ENCODE assay signal across 8 cellular contexts in genomic region chr16:85321856-85322271, GRCh38.
DNase-seq lines count a peak whose midpoint lies in the region; ATAC-seq, FAIRE-seq and TF ChIP-seq lines count a peak whose summit lies in the region.
"Had no signal": no experiment of that assay in that cellular context is flagged by ENCODE, and none has a peak within 500 bp of the region (broad histone marks: within the 10 kb centered on the region; RNA-seq: fewer than 3 reads in every experiment).

No MANE protein-coding gene starts in this region.

- H3K9ac ChIP-seq in endothelial cell of umbilical vein (replicated peaks; ENCODE audit: extremely low read depth, insufficient read depth, low read length) = no peak overlapping the region
- H3K9ac ChIP-seq in mesendoderm (ENCODE audit: low read length) = peak overlapping the region; percentile 13

- BruUV-seq in endothelial cell of umbilical vein (replicated peaks; lab: Mats Ljungman, UMichigan) = no TSS peak

- no peak for TF ChIP-seq POLR2A in endothelial cell of umbilical vein (IDR thresholded peaks at IDR 0.05; ENCODE audit: low read depth, low read length)

- no peak overlapping the region for H4K8ac ChIP-seq in mesendoderm (ENCODE audit: low read depth, low read length)

- H3K4me1 ChIP-seq in endothelial cell of umbilical vein (ENCODE audit: control insufficient read depth, extremely low read depth, insufficient read depth, low read length) = peaks cover 10% of the 10 kb centered on the region
- peaks cover 5% of the 10 kb centered on the region for H3K4me1 ChIP-seq in mesendoderm (ENCODE audit: control insufficient read depth, low read depth, low read length)

- H2BK5ac ChIP-seq in mesendoderm (ENCODE audit: low read length) = no peak overlapping the region

- peak; percentile 75 for DNase-seq in endothelial cell of umbilical vein (ENCODE audit: low read depth, low spot score)
- DNase-seq in mesendoderm = no peak
- DNase-seq in ureter (ENCODE audit: low spot score) = peak; percentile 94
- no peak for DNase-seq in activated naive CD4-positive, alpha-beta T cell treated with Interleukin-2 at 50 U/mL for 16 hours
- DNase-seq: NK-92 treated with Interleukin-12 subunit alpha and Interleukin-12 subunit beta, amount 100 ng/mL, for 24 hours had no signal

- dilution Hi-C loops in endothelial cell of umbilical vein (cut with MboI; ENCODE audit: extremely low pct_ligation_motif_present, low sequenced_read_pairs) = no loop called here

- H3K18ac ChIP-seq in mesendoderm (ENCODE audit: low read length) = peak overlapping the region; percentile 44

- H3K27me3 ChIP-seq in endothelial cell of umbilical vein (ENCODE audit: control insufficient read depth in 2 of 2, insufficient read depth in 2 of 2, low read length in 2 of 2) = no peaks in the 10 kb centered on the region
- H3K27me3 ChIP-seq in mesendoderm (ENCODE audit: insufficient read depth, low read length, poor library complexity) = no peaks in the 10 kb centered on the region

- no peaks in the 10 kb centered on the region for H3K9me3 ChIP-seq in endothelial cell of umbilical vein (replicated peaks; ENCODE audit: control insufficient read depth, insufficient read depth, low read length)

- no peak for TF ChIP-seq CTCF in endothelial cell of umbilical vein (IDR thresholded peaks at IDR 0.05; ENCODE audit: extremely low read depth in 1 of 2, insufficient read depth in 1 of 2, low read depth in 1 of 2, low read length in 2 of 2)

- H3K4me3 ChIP-seq in endothelial cell of umbilical vein (replicated peaks in 1 of 3; ENCODE audit: insufficient read depth in 1 of 3, low read depth in 1 of 3, low read length in 3 of 3) (no peak overlapping the region), mesendoderm (ENCODE audit: low read length) (no peak overlapping the region)

- H3K36me3 ChIP-seq in endothelial cell of umbilical vein (ENCODE audit: control insufficient read depth in 2 of 2, extremely low read depth in 1 of 2, insufficient read depth in 2 of 2, low read length in 2 of 2) (no peaks in the 10 kb centered on the region), mesendoderm (ENCODE audit: control insufficient read depth, insufficient read depth, low read length) (no peaks in the 10 kb centered on the region)

- ATAC-seq in GM21367 (IDR thresholded peaks at IDR 0.05; ENCODE audit: unreplicated experiment) (no peak), GM21360 (IDR thresholded peaks at IDR 0.05; ENCODE audit: unreplicated experiment) (no peak)

- H3K9me1 ChIP-seq in endothelial cell of umbilical vein (replicated peaks; ENCODE audit: control insufficient read depth, extremely low read depth, insufficient read depth, low read length) = no peaks in the 10 kb centered on the region

- no peaks in the 10 kb centered on the region for H4K20me1 ChIP-seq in endothelial cell of umbilical vein (replicated peaks; ENCODE audit: control insufficient read depth, extremely low read depth, insufficient read depth, low read length)

- peak; percentile 76 for FAIRE-seq in endothelial cell of umbilical vein (lab: Jason Lieb, UNC)

- intact Hi-C loops in endothelial cell of umbilical vein (cut with micrococcal nuclease) = no loop called here

- H2BK15ac ChIP-seq in mesendoderm (replicated peaks; ENCODE audit: low read depth) = no peak overlapping the region

- no peak overlapping the region for H3K4ac ChIP-seq in mesendoderm (ENCODE audit: low read depth, low read length)

- H4K5ac ChIP-seq in mesendoderm (ENCODE audit: low read length) = no peak overlapping the region

- H2AFZ ChIP-seq in endothelial cell of umbilical vein (ENCODE audit: low read depth, low read length) = peak overlapping the region; percentile 65

- peak overlapping the region; percentile 69 for H3K56ac ChIP-seq in mesendoderm (ENCODE audit: low read length)

- POLR2A ChIA-PET in endothelial cell of umbilical vein (lab: Charles Lee) = no interaction called here

- H3K79me1 ChIP-seq in mesendoderm (ENCODE audit: low read length) = peaks cover 1% of the 10 kb centered on the region

- no peak overlapping the region for H3K23ac ChIP-seq in mesendoderm (ENCODE audit: low read length)

- no CpG with 5 or more reads among the region's 12 CpGs for WGBS in mesendoderm (ENCODE audit: extremely low coverage, insufficient coverage, low lambda C conversion rate)

- H3K79me2 ChIP-seq in endothelial cell of umbilical vein (ENCODE audit: control insufficient read depth, insufficient read depth, low read length) (no peaks in the 10 kb centered on the region), mesendoderm (ENCODE audit: control insufficient read depth, insufficient read depth, low read length) (no peaks in the 10 kb centered on the region)

- H3K4me2 ChIP-seq in endothelial cell of umbilical vein (ENCODE audit: insufficient read depth, low read length) (no peak overlapping the region), mesendoderm (ENCODE audit: low read length) (no peak overlapping the region)

- H3K27ac ChIP-seq in endothelial cell of umbilical vein (ENCODE audit: insufficient read depth, low read depth, low read length) (no peak overlapping the region), mesendoderm (ENCODE audit: low read depth, low read length) (no peak overlapping the region)

- no peak overlapping the region for H2BK120ac ChIP-seq in mesendoderm (ENCODE audit: low read depth, low read length)

- H2AK5ac ChIP-seq in mesendoderm (ENCODE audit: low read length) = peak overlapping the region; percentile 83

- CTCF ChIA-PET in endothelial cell of umbilical vein (lab: Charles Lee) = interaction anchor here (1.0 to 2.2 kb wide), 9 partner anchors 9 to 295 kb away, joined by 4 to 11 read pairs (median 4); no protein-coding TSS in a partner anchor

TF ChIP-seq in PFSK-1, 5 proteins besides CTCF, POLR2A, EP300 and RAD21:
- TF ChIP-seq FOXP2 (optimal IDR thresholded peaks at IDR 0.05; ENCODE audit: borderline replicate concordance, extremely low read depth, extremely low read length, insufficient read depth) (peak; percentile 32), TAF1 (IDR thresholded peaks at IDR 0.05; ENCODE audit: borderline replicate concordance, insufficient read depth, low read length) (no peak)

TF ChIP-seq in endothelial cell of umbilical vein, 7 proteins besides CTCF, POLR2A, EP300 and RAD21:
- no peak for TF ChIP-seq FOS (IDR thresholded peaks at IDR 0.05; ENCODE audit: borderline replicate concordance, insufficient read depth, low read length)
- TF ChIP-seq, protein P1, sequence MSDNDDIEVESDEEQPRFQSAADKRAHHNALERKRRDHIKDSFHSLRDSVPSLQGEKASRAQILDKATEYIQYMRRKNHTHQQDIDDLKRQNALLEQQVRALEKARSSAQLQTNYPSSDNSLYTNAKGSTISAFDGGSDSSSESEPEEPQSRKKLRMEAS (IDR thresholded peaks at IDR 0.05; ENCODE audit: insufficient read depth, insufficient read length) = no peak
- TF ChIP-seq MYC (IDR thresholded peaks at IDR 0.05; ENCODE audit: low read depth, low read length) = no peak
- no peak for TF ChIP-seq POLR2AphosphoS5 (IDR thresholded peaks at IDR 0.05; ENCODE audit: insufficient read depth, low read depth, low read length)
- no peak for TF ChIP-seq GATA2 (IDR thresholded peaks at IDR 0.05; ENCODE audit: insufficient read depth, insufficient read length, low read depth, low read length)
- no peak for TF ChIP-seq EZH2 (IDR thresholded peaks at IDR 0.05; ENCODE audit: borderline replicate concordance, low read depth, low read length, severe bottlenecking)
- no peak for TF ChIP-seq JUN (IDR thresholded peaks at IDR 0.05; ENCODE audit: borderline replicate concordance, insufficient read depth, insufficient read length, low read depth)

Comparison
In these comparisons a context has a peak if more than half of its experiments do, and no peak if none do; other contexts are left out.
1. DNase-seq: peak in endothelial cell of umbilical vein (single experiment) and ureter (single experiment); none in mesendoderm (single experiment) and activated naive CD4-positive, alpha-beta T cell treated with Interleukin-2 at 50 U/mL for 16 hours (single experiment).